Comparison of ENCODE assay signal across 1 cellular context in genomic region chr12:12349711-12350665, GRCh38.
TF ChIP-seq lines count a peak whose summit lies in the region.

TSS of gene MANSC1 (minus strand) at chr12:12350242. CDS start at chr12:12343314, 6,928 bp downstream.

TF ChIP-seq in HEK293, 187 proteins besides CTCF, POLR2A, EP300 and RAD21 (continued from another document and continues in another):
- TF ChIP-seq ZBTB10 (tag by site-specific recombination; IDR thresholded peaks at IDR 0.05) (peak; percentile 68), ZNF561 (tag by site-specific recombination; IDR thresholded peaks at IDR 0.05; ENCODE audit: borderline replicate concordance) (peak; percentile 82), ZNF777 (tag by site-specific recombination; IDR thresholded peaks at IDR 0.05; ENCODE audit: borderline replicate concordance) (peak; percentile 87), ZBTB48 (tag by site-specific recombination; IDR thresholded peaks at IDR 0.05) (peak; percentile 81), ZNF785 (tag by site-specific recombination; IDR thresholded peaks at IDR 0.05) (no peak), ZNF433 (tag by site-specific recombination; IDR thresholded peaks at IDR 0.05; ENCODE audit: low read depth) (no peak), ZNF146 (tag by site-specific recombination; IDR thresholded peaks at IDR 0.05) (no peak; the same call in 1 of the 2 replicates), ZFP37 (tag by site-specific recombination; IDR thresholded peaks at IDR 0.05) (peak; percentile 84; the same call in 1 of the 2 replicates), SP2 (tag by site-specific recombination; IDR thresholded peaks at IDR 0.05) (peak; percentile 48), PRDM10 (tag by site-specific recombination; IDR thresholded peaks at IDR 0.05) (peak; percentile 82), ZFHX2 (tag by site-specific recombination; conservative IDR thresholded peaks at IDR 0.05) (peak; percentile 27; the same call in 1 of the 2 replicates), ZNF350 (tag by site-specific recombination; IDR thresholded peaks at IDR 0.05) (no peak), SP7 (tag by site-specific recombination; IDR thresholded peaks at IDR 0.05) (peak; percentile 73), ZNF19 (tag by site-specific recombination; IDR thresholded peaks at IDR 0.05; ENCODE audit: low read depth) (no peak), YY1 (tag by site-specific recombination; IDR thresholded peaks at IDR 0.05) (0 out of 2 replicates have a peak, but pooled peaks have one; percentile 21), ZFP41 (tag by site-specific recombination; IDR thresholded peaks at IDR 0.05; ENCODE audit: borderline replicate concordance) (no peak), KLF8 (tag by site-specific recombination; IDR thresholded peaks at IDR 0.05) (peak; percentile 70; the same call in 1 of the 2 replicates), ZNF426 (tag by site-specific recombination; IDR thresholded peaks at IDR 0.05) (no peak), ZNF664 (tag by site-specific recombination; IDR thresholded peaks at IDR 0.05) (no peak), ZNF248 (tag by site-specific recombination; IDR thresholded peaks at IDR 0.05) (no peak), WT1 (tag by site-specific recombination; IDR thresholded peaks at IDR 0.05) (no peak; the same call in 1 of the 2 replicates), ZNF654 (tag by site-specific recombination; IDR thresholded peaks at IDR 0.05; ENCODE audit: low read depth) (no peak), ZNF362 (tag by site-specific recombination; IDR thresholded peaks at IDR 0.05) (no peak), TRIM28 (IDR thresholded peaks at IDR 0.05; ENCODE audit: borderline replicate concordance, low read length) (no peak), ZBTB1 (tag by site-specific recombination; IDR thresholded peaks at IDR 0.05) (peak; percentile 93), ZNF624 (tag by site-specific recombination; IDR thresholded peaks at IDR 0.05) (no peak), ZNF776 (tag by site-specific recombination; IDR thresholded peaks at IDR 0.05; ENCODE audit: borderline replicate concordance) (no peak), ZFP3 (tag by site-specific recombination; IDR thresholded peaks at IDR 0.05; ENCODE audit: low read depth) (no peak), GFI1B (tag by site-specific recombination; IDR thresholded peaks at IDR 0.05) (no peak), ZNF626 (tag by site-specific recombination; IDR thresholded peaks at IDR 0.05) (no peak), ZNF529 (tag by site-specific recombination; IDR thresholded peaks at IDR 0.05; ENCODE audit: insufficient replicate concordance) (no peak), ZSCAN23 (tag by site-specific recombination; IDR thresholded peaks at IDR 0.05) (no peak), ZNF473 (tag by site-specific recombination; IDR thresholded peaks at IDR 0.05) (no peak), ZNF510 (tag by site-specific recombination; IDR thresholded peaks at IDR 0.05; ENCODE audit: insufficient replicate concordance) (no peak), ZNF48 (tag by site-specific recombination; IDR thresholded peaks at IDR 0.05) (no peak), KLF1 (tag by site-specific recombination; IDR thresholded peaks at IDR 0.05) (0 out of 2 replicates have a peak, but pooled peaks have one; percentile 30), ZNF791 (tag by site-specific recombination; IDR thresholded peaks at IDR 0.05) (no peak), ZBTB6 (tag by site-specific recombination; IDR thresholded peaks at IDR 0.05) (peak; percentile 100), ZNF138 (tag by site-specific recombination; IDR thresholded peaks at IDR 0.05; ENCODE audit: borderline replicate concordance) (no peak), ZNF133 (tag by site-specific recombination; IDR thresholded peaks at IDR 0.05) (no peak), ZNF660 (tag by site-specific recombination; IDR thresholded peaks at IDR 0.05) (0 out of 2 replicates have a peak, but pooled peaks have one; percentile 12), BCL11A (tag by site-specific recombination; IDR thresholded peaks at IDR 0.05; ENCODE audit: low read depth) (no peak), HOXA7 (CRISPR knock-in tag; IDR thresholded peaks at IDR 0.05; ENCODE audit: borderline replicate concordance) (no peak), ZNF202 (tag by site-specific recombination; IDR thresholded peaks at IDR 0.05; ENCODE audit: borderline replicate concordance) (no peak)
- TF ChIP-seq, protein P1, sequence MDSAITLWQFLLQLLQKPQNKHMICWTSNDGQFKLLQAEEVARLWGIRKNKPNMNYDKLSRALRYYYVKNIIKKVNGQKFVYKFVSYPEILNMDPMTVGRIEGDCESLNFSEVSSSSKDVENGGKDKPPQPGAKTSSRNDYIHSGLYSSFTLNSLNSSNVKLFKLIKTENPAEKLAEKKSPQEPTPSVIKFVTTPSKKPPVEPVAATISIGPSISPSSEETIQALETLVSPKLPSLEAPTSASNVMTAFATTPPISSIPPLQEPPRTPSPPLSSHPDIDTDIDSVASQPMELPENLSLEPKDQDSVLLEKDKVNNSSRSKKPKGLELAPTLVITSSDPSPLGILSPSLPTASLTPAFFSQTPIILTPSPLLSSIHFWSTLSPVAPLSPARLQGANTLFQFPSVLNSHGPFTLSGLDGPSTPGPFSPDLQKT (IDR thresholded peaks at IDR 0.05; ENCODE audit: borderline replicate concordance, low read depth, low read length) = no peak
- TF ChIP-seq, protein P2, sequence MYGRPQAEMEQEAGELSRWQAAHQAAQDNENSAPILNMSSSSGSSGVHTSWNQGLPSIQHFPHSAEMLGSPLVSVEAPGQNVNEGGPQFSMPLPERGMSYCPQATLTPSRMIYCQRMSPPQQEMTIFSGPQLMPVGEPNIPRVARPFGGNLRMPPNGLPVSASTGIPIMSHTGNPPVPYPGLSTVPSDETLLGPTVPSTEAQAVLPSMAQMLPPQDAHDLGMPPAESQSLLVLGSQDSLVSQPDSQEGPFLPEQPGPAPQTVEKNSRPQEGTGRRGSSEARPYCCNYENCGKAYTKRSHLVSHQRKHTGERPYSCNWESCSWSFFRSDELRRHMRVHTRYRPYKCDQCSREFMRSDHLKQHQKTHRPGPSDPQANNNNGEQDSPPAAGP (tag by site-specific recombination; IDR thresholded peaks at IDR 0.05) = peak; percentile 64; the same call in 1 of the 2 replicates
- TF ChIP-seq, protein P3, sequence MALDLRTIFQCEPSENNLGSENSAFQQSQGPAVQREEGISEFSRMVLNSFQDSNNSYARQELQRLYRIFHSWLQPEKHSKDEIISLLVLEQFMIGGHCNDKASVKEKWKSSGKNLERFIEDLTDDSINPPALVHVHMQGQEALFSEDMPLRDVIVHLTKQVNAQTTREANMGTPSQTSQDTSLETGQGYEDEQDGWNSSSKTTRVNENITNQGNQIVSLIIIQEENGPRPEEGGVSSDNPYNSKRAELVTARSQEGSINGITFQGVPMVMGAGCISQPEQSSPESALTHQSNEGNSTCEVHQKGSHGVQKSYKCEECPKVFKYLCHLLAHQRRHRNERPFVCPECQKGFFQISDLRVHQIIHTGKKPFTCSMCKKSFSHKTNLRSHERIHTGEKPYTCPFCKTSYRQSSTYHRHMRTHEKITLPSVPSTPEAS (tag by site-specific recombination; IDR thresholded peaks at IDR 0.05) = no peak
- TF ChIP-seq, protein P4, sequence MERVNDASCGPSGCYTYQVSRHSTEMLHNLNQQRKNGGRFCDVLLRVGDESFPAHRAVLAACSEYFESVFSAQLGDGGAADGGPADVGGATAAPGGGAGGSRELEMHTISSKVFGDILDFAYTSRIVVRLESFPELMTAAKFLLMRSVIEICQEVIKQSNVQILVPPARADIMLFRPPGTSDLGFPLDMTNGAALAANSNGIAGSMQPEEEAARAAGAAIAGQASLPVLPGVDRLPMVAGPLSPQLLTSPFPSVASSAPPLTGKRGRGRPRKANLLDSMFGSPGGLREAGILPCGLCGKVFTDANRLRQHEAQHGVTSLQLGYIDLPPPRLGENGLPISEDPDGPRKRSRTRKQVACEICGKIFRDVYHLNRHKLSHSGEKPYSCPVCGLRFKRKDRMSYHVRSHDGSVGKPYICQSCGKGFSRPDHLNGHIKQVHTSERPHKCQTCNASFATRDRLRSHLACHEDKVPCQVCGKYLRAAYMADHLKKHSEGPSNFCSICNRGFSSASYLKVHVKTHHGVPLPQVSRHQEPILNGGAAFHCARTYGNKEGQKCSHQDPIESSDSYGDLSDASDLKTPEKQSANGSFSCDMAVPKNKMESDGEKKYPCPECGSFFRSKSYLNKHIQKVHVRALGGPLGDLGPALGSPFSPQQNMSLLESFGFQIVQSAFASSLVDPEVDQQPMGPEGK (tag by site-specific recombination; IDR thresholded peaks at IDR 0.05) = peak; percentile 95
- TF ChIP-seq, protein P5, sequence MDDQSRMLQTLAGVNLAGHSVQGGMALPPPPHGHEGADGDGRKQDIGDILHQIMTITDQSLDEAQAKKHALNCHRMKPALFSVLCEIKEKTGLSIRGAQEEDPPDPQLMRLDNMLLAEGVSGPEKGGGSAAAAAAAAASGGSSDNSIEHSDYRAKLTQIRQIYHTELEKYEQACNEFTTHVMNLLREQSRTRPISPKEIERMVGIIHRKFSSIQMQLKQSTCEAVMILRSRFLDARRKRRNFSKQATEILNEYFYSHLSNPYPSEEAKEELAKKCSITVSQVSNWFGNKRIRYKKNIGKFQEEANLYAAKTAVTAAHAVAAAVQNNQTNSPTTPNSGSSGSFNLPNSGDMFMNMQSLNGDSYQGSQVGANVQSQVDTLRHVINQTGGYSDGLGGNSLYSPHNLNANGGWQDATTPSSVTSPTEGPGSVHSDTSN (CRISPR knock-in tag; IDR thresholded peaks at IDR 0.05) = peak; percentile 61; the same call in 1 of the 2 replicates
